In genomic region chr2:231883468-231883881, GRCh38 we compare ENCODE assay signal across 1 cellular context.
TF ChIP-seq lines count a peak whose summit lies in the region.

No MANE protein-coding gene starts in this region.

TF ChIP-seq in HEK293, 187 proteins besides CTCF, POLR2A, EP300 and RAD21 (continued from another document and continues in another):
- TF ChIP-seq MYNN (tag by site-specific recombination; IDR thresholded peaks at IDR 0.05; ENCODE audit: borderline replicate concordance) (no peak), ZNF830 (tag by site-specific recombination; IDR thresholded peaks at IDR 0.05; ENCODE audit: low read depth) (no peak), PRDM2 (tag by site-specific recombination; IDR thresholded peaks at IDR 0.05; ENCODE audit: borderline replicate concordance) (no peak), ZNF366 (tag by site-specific recombination; conservative IDR thresholded peaks at IDR 0.05) (peak; percentile 43; the same call in 1 of the 2 replicates), ZBTB44 (tag by site-specific recombination; IDR thresholded peaks at IDR 0.05) (peak; percentile 47; the same call in 1 of the 2 replicates), ZBTB6 (tag by site-specific recombination; IDR thresholded peaks at IDR 0.05) (no peak), ZNF16 (tag by site-specific recombination; IDR thresholded peaks at IDR 0.05; ENCODE audit: low read depth) (no peak), ZNF112 (tag by site-specific recombination; IDR thresholded peaks at IDR 0.05) (no peak), ZNF324 (tag by site-specific recombination; IDR thresholded peaks at IDR 0.05) (no peak), ZNF423 (tag by site-specific recombination; IDR thresholded peaks at IDR 0.05) (no peak), ZNF664 (tag by site-specific recombination; IDR thresholded peaks at IDR 0.05) (peak; percentile 38; the same call in 1 of the 2 replicates), ZNF670 (tag by site-specific recombination; IDR thresholded peaks at IDR 0.05; ENCODE audit: low read depth) (no peak), ZNF341 (tag by site-specific recombination; IDR thresholded peaks at IDR 0.05; ENCODE audit: low read depth) (peak; percentile 61; the same call in 1 of the 2 replicates), SP7 (tag by site-specific recombination; IDR thresholded peaks at IDR 0.05) (peak; percentile 92), ZNF433 (tag by site-specific recombination; IDR thresholded peaks at IDR 0.05; ENCODE audit: low read depth) (no peak), ZBTB49 (tag by site-specific recombination; IDR thresholded peaks at IDR 0.05; ENCODE audit: low read depth) (no peak), SALL2 (tag by site-specific recombination; IDR thresholded peaks at IDR 0.05; ENCODE audit: borderline replicate concordance) (no peak), SETDB1 (IDR thresholded peaks at IDR 0.05; ENCODE audit: insufficient read length, low read length) (no peak), TRIM28 (IDR thresholded peaks at IDR 0.05; ENCODE audit: borderline replicate concordance, low read length) (peak; percentile 79; the same call in 1 of the 2 replicates), ZNF501 (tag by site-specific recombination; IDR thresholded peaks at IDR 0.05) (no peak), ZNF610 (tag by site-specific recombination; IDR thresholded peaks at IDR 0.05; ENCODE audit: borderline replicate concordance) (0 out of 2 replicates have a peak, but pooled peaks have one; percentile 18), HIC1 (tag by site-specific recombination; IDR thresholded peaks at IDR 0.05) (0 out of 2 replicates have a peak, but pooled peaks have one; percentile 31), PRDM10 (tag by site-specific recombination; IDR thresholded peaks at IDR 0.05) (no peak), PRDM6 (tag by site-specific recombination; IDR thresholded peaks at IDR 0.05) (peak; percentile 94), ZNF600 (tag by site-specific recombination; IDR thresholded peaks at IDR 0.05) (0 out of 2 replicates have a peak, but pooled peaks have one; percentile 50), TCF7L2 (IDR thresholded peaks at IDR 0.05; ENCODE audit: borderline replicate concordance, low read depth, low read length) (0 out of 2 replicates have a peak, but pooled peaks have one; percentile 32), ZNF692 (tag by site-specific recombination; IDR thresholded peaks at IDR 0.05) (no peak), ZNF19 (tag by site-specific recombination; IDR thresholded peaks at IDR 0.05; ENCODE audit: low read depth) (no peak), MEIS1 (CRISPR knock-in tag; IDR thresholded peaks at IDR 0.05; ENCODE audit: borderline replicate concordance) (0 out of 2 replicates have a peak, but pooled peaks have one; percentile 33), BCL11B (tag by site-specific recombination; IDR thresholded peaks at IDR 0.05; ENCODE audit: low read depth) (0 out of 2 replicates have a peak, but pooled peaks have one; percentile 59), BCL6B (tag by site-specific recombination; IDR thresholded peaks at IDR 0.05) (0 out of 2 replicates have a peak, but pooled peaks have one; percentile 32), ZNF621 (tag by site-specific recombination; IDR thresholded peaks at IDR 0.05) (no peak), ZNF302 (tag by site-specific recombination; IDR thresholded peaks at IDR 0.05; ENCODE audit: low read depth) (no peak)
